ENCODE assay signal across 18 cellular contexts in genomic region chr4:55169352-55169959, GRCh38. TPM values are rescaled to one million over a fixed set of nuclear protein-coding genes. Genes with fewer than 3 reads are reported as not detected.
DNase-seq lines count a peak whose midpoint lies in the region; ATAC-seq, FAIRE-seq and TF ChIP-seq lines count a peak whose summit lies in the region.
"Had no signal": no experiment of that assay in that cellular context is flagged by ENCODE, and none has a peak within 500 bp of the region (broad histone marks: within the 10 kb centered on the region; RNA-seq: fewer than 3 reads in every experiment).

No MANE protein-coding gene starts in this region.

- H3K36me3 ChIP-seq in bronchial epithelial cell (ENCODE audit: control insufficient read depth, insufficient read depth, low read length) (no peaks in the 10 kb centered on the region), HepG2 (replicated peaks in 1 of 2; ENCODE audit: control insufficient read depth in 1 of 2, insufficient read depth in 2 of 2, low read length in 2 of 2) (no peaks in the 10 kb centered on the region), esophagus muscularis mucosa (no peaks in the 10 kb centered on the region)
- H3K36me3 ChIP-seq: BE2C had no signal

- intact Hi-C loops in HepG2 (cut with micrococcal nuclease; ENCODE audit: unreplicated experiment): loop anchor here (10.0 kb wide), 1 partner anchor 195 kb away; no protein-coding TSS in a partner anchor
- intact Hi-C loops in esophagus muscularis mucosa (cut with DNase I): no loop called here

- DNase-seq in Caki2 (ENCODE audit: low read depth) (peak; percentile 73), LHCN-M2 (ENCODE audit: low read depth) (peak; percentile 29), bronchial epithelial cell (ENCODE audit: low read depth) (peak; percentile 82), HepG2 (ENCODE audit: low spot score) (peak; percentile 18), esophagus muscularis mucosa (ENCODE audit: extremely low spot score) (no peak), middle frontal gyrus (ENCODE audit: extremely low spot score, low spot score) (no peak), NOMO-1 (lab: John Stamatoyannopoulos, UW; ENCODE audit: unreplicated experiment in 2 of 2) (no peak)
- DNase-seq in stimulated activated CD4-positive, alpha-beta T cell treated with anti-CD3 and anti-CD28 coated beads, Interleukin-1b, Interleukin-23, amount 100 ng/mL, for 48 hours: no peak
- DNase-seq: activated CD8-positive, alpha-beta memory T cell treated with anti-CD3 and anti-CD28 coated beads, Interleukin-2, amount 10 ng/mL, durations not matched to agents 7 days and 5 days; BE2C; HCEC 1CT; immature natural killer cell; NCI-H774 had no signal

- H3K9ac ChIP-seq in HepG2 (ENCODE audit: insufficient read depth, low read depth, low read length): no peak overlapping the region

- no CpG with 5 or more reads among the region's 12 CpGs for WGBS in HepG2 (ENCODE audit: low lambda C conversion rate)
- WGBS in esophagus muscularis mucosa: 47% methylated on average over 10 of the region's 12 CpGs

- no peak for TF ChIP-seq RAD21 in HepG2 (CRISPR knock-in tag; IDR thresholded peaks at IDR 0.05)

- no peak overlapping the region for H2AFZ ChIP-seq in HepG2 (ENCODE audit: low read length)

- H3K4me1 ChIP-seq in HepG2 (ENCODE audit: insufficient read depth, low read length): no peaks in the 10 kb centered on the region
- no peaks in the 10 kb centered on the region for H3K4me1 ChIP-seq in esophagus muscularis mucosa
- H3K4me1 ChIP-seq: BE2C had no signal

- POLR2A ChIA-PET in HepG2 (lab: Yijun Ruan, JAX): no interaction called here

- TF ChIP-seq CTCF in bronchial epithelial cell (IDR thresholded peaks at IDR 0.05; ENCODE audit: insufficient read depth, low read length, severe bottlenecking) (no peak), HepG2 (CRISPR knock-in tag; IDR thresholded peaks at IDR 0.05) (no peak), esophagus muscularis mucosa (IDR thresholded peaks at IDR 0.05) (no peak)

- H3K27ac ChIP-seq in HepG2 (ENCODE audit: extremely low read length, insufficient read depth, low read length) (no peak overlapping the region), esophagus muscularis mucosa (replicated peaks in 1 of 4) (no peak overlapping the region)
- H3K27ac ChIP-seq: HL-60, VCaP had no signal

- BruUV-seq in HepG2 (replicated peaks; lab: Mats Ljungman, UMichigan): no TSS peak

- CTCF ChIA-PET in HepG2 (lab: Yijun Ruan, JAX; ENCODE audit: low intra/inter-chr PET ratio, low total read pairs): no interaction called here

- H3K27me3 ChIP-seq in bronchial epithelial cell (ENCODE audit: control insufficient read depth, insufficient read depth, low read length): no peaks in the 10 kb centered on the region
- H3K27me3 ChIP-seq in HepG2 (ENCODE audit: control insufficient read depth in 1 of 2, insufficient read depth in 2 of 2, low read length in 2 of 2): no peaks in the 10 kb centered on the region
- no peaks in the 10 kb centered on the region for H3K27me3 ChIP-seq in esophagus muscularis mucosa
- H3K27me3 ChIP-seq: BE2C had no signal

- FAIRE-seq in bronchial epithelial cell (lab: Jason Lieb, UNC): peak; percentile 72
- no peak for FAIRE-seq in HepG2 (lab: Jason Lieb, UNC)

- in situ Hi-C loops in Caki2 (cut with HindIII; ENCODE audit: low pct_unique_long_range_greater_than_20kb, low sequenced_read_pairs) (no loop called here), HepG2 (cut with HindIII; ENCODE audit: extremely low pct_ligation_motif_present, low pct_unique_long_range_greater_than_20kb) (no loop called here)

- no peaks in the 10 kb centered on the region for H3K79me2 ChIP-seq in HepG2 (ENCODE audit: insufficient read depth, low read length)

- H3K4me3 ChIP-seq in bronchial epithelial cell (ENCODE audit: low read depth, low read length): no peak overlapping the region
- H3K4me3 ChIP-seq in HepG2 (replicated peaks in 1 of 3; ENCODE audit: insufficient read depth in 1 of 3, low read depth in 2 of 3, low read length in 3 of 3): no peak overlapping the region
- no peak overlapping the region for H3K4me3 ChIP-seq in esophagus muscularis mucosa

- H3K9me3 ChIP-seq in HepG2 (ENCODE audit: low read length) (no peaks in the 10 kb centered on the region), esophagus muscularis mucosa (no peaks in the 10 kb centered on the region)
- H3K9me3 ChIP-seq: BE2C had no signal

- peak; percentile 43; the same call in 2 of the 3 replicates for ATAC-seq in HepG2
- ATAC-seq: activated CD8-positive, alpha-beta memory T cell treated with anti-CD3 and anti-CD28 coated beads, Interleukin-2, amount 10 ng/mL, durations not matched to agents 7 days and 5 days; natural killer cell treated with Interleukin-12 subunit alpha and Interleukin-12 subunit beta and Interleukin-15 and Interleukin-18, amount 100 ng/mL, for 72 hours; sciatic nerve had no signal

- no peak for TF ChIP-seq POLR2A in HepG2 (IDR thresholded peaks at IDR 0.05; ENCODE audit: insufficient read depth in 1 of 2, low read depth in 2 of 2, low read length in 2 of 2)
- no peak for TF ChIP-seq POLR2A in esophagus muscularis mucosa (IDR thresholded peaks at IDR 0.05; ENCODE audit: low read depth)

- no peak for TF ChIP-seq EP300 in HepG2 (IDR thresholded peaks at IDR 0.05; ENCODE audit: low read depth in 2 of 2, low read length in 2 of 2)
- TF ChIP-seq EP300 in HepG2 (CRISPR knock-in tag; IDR thresholded peaks at IDR 0.05; ENCODE audit: borderline replicate concordance): no peak
- TF ChIP-seq EP300 in esophagus muscularis mucosa (IDR thresholded peaks at IDR 0.05): no peak

- no peaks in the 10 kb centered on the region for H4K20me1 ChIP-seq in HepG2 (ENCODE audit: insufficient read depth, low read length)

- H3K4me2 ChIP-seq in HepG2 (ENCODE audit: low read depth, low read length): no peak overlapping the region

TF ChIP-seq in HepG2, 621 proteins besides CTCF, POLR2A, EP300 and RAD21 (continues in another document):
- TF ChIP-seq USF2 (IDR thresholded peaks at IDR 0.05; ENCODE audit: low read depth, low read length) (no peak), USF2 (CRISPR knock-in tag; IDR thresholded peaks at IDR 0.05; ENCODE audit: borderline replicate concordance) (no peak), FOXO1 (CRISPR knock-in tag; IDR thresholded peaks at IDR 0.05) (no peak), IKZF1 (IDR thresholded peaks at IDR 0.05) (no peak), ZNF225 (CRISPR knock-in tag; IDR thresholded peaks at IDR 0.05) (no peak), ZMYM3 (CRISPR knock-in tag; IDR thresholded peaks at IDR 0.05) (no peak), AGO2 (optimal IDR thresholded peaks at IDR 0.05; ENCODE audit: low read depth, low read length) (no peak), CERS6 (CRISPR knock-in tag; IDR thresholded peaks at IDR 0.05) (no peak)

RNA-seq across cellular contexts. Expression of gene KDR, which starts 44.1 kb away (rescaled TPM):
- total RNA-seq in Caki2 (2014; rRNA removed; shearing (Covaris generic); ENCODE audit: low replicate concordance): not detected in 2 replicates
- total RNA-seq in LHCN-M2 (2014; rRNA removed) (15.8 and 19.3 TPM in 2 replicates), bronchial epithelial cell (under 0.01 TPM in 1 of 2 replicates, not detected in the other), HepG2 (2016; rRNA removed; fragmentation: Illumina TruSeq; extraction: Trizol) (not detected in 2 replicates), esophagus muscularis mucosa (100 to 1,000 TPM in 1 of 4 donors, 10 to 100 TPM in 3; 39.5 to 104 (median 61.7) TPM)
- polyA plus RNA-seq in LHCN-M2 (2012): 0.33 TPM
- total RNA-seq in HepG2 (2016; cell fraction: cytosol; rRNA removed; fragmentation: Illumina TruSeq; extraction: Trizol; ENCODE audit: low read depth): not detected in 2 replicates
- total RNA-seq in HepG2 (2016; cell fraction: insoluble cytoplasmic fraction; rRNA removed; fragmentation: Illumina TruSeq; extraction: Trizol): not detected in 2 replicates
- total RNA-seq in HepG2 (2016; cell fraction: membrane; rRNA removed; fragmentation: Illumina TruSeq; extraction: Trizol): not detected in 2 replicates
- total RNA-seq in HepG2 (2016; cell fraction: nucleus; rRNA removed; fragmentation: Illumina TruSeq; extraction: Trizol): not detected in 2 replicates
- not detected in 2 replicates for polyA plus RNA-seq in HepG2 (2011; rRNA removed)
- polyA plus RNA-seq in HepG2 (2011; cell fraction: cytosol; rRNA removed): not detected in 2 replicates
- polyA plus RNA-seq in HepG2 (2011; cell fraction: nucleus; rRNA removed): not detected in 2 replicates
- not detected in 2 replicates for polyA plus RNA-seq in HepG2 (2012)
- polyA plus RNA-seq in HepG2 (2016; cell fraction: cytosol; fragmentation: Illumina TruSeq; extraction: Trizol; ENCODE audit: low read depth): not detected in 2 replicates
- polyA plus RNA-seq in HepG2 (2016; cell fraction: insoluble cytoplasmic fraction; fragmentation: Illumina TruSeq; extraction: Trizol; ENCODE audit: low read depth): not detected in 2 replicates
- polyA plus RNA-seq in HepG2 (2016; cell fraction: membrane; fragmentation: Illumina TruSeq; extraction: Trizol; ENCODE audit: low read depth): not detected in 2 replicates
- polyA plus RNA-seq in HepG2 (2016; cell fraction: nucleus; fragmentation: Illumina TruSeq; extraction: Trizol; ENCODE audit: insufficient read depth, low read depth): not detected in 2 replicates
- polyA minus RNA-seq in HepG2 (2011; rRNA and poly(A)+ RNA removed; ENCODE audit: low replicate concordance): not detected in 2 replicates
- not detected in 2 replicates for polyA minus RNA-seq in HepG2 (2011; cell fraction: cytosol; rRNA and poly(A)+ RNA removed)
- not detected in 2 replicates for polyA minus RNA-seq in HepG2 (2011; cell fraction: nucleus; rRNA and poly(A)+ RNA removed)
- total RNA-seq: activated CD8-positive, alpha-beta memory T cell treated with anti-CD3 and anti-CD28 coated beads, Interleukin-2, amount 10 ng/mL, durations not matched to agents 7 days and 5 days; G401; natural killer cell treated with Interleukin-12 subunit alpha and Interleukin-12 subunit beta and Interleukin-15 and Interleukin-18, amount 100 ng/mL, for 72 hours had no signal
- polyA plus RNA-seq: immature natural killer cell had no signal

Comparison
In these comparisons a context has a peak if more than half of its experiments do, and no peak if none do; other contexts are left out.
1. DNase-seq: peak in Caki2 (single experiment), LHCN-M2 (single experiment), bronchial epithelial cell (single experiment) and HepG2 (single experiment); none in esophagus muscularis mucosa (single experiment), stimulated activated CD4-positive, alpha-beta T cell treated with anti-CD3 and anti-CD28 coated beads, Interleukin-1b, Interleukin-23, amount 100 ng/mL, for 48 hours (single experiment), middle frontal gyrus (single experiment) and NOMO-1 (0 of 2).
2. RNA of gene KDR, which starts 44.1 kb away (total RNA-seq): 39.5 to 104 TPM in esophagus muscularis mucosa and 15.8 to 19.3 TPM in LHCN-M2; not detected in Caki2, under 0.01 TPM in bronchial epithelial cell and not detected in HepG2; every median in the first group is over 10 times any median in the second.